In genomic region chr21:42518216-42518615, GRCh38 we compare ENCODE assay signal across 1 cellular context.
TF ChIP-seq lines count a peak whose summit lies in the region.

No MANE protein-coding gene starts in this region.

TF ChIP-seq in IMR-90, 13 proteins besides CTCF, POLR2A, EP300 and RAD21 (continued from another document):
- no peak for TF ChIP-seq ELK1 (IDR thresholded peaks at IDR 0.05; ENCODE audit: borderline replicate concordance, low read depth, low read length)
TF ChIP-seq in IMR-90: peak in this region for 0.
